In genomic region chr19:7917292-7918061, GRCh38 we compare ENCODE assay signal across 8 cellular contexts. TPM values are rescaled to one million over a fixed set of nuclear protein-coding genes. Genes with fewer than 3 reads are reported as not detected.
DNase-seq lines count a peak whose midpoint lies in the region; ATAC-seq and TF ChIP-seq lines count a peak whose summit lies in the region.

No MANE protein-coding gene starts in this region.

- no peak for TF ChIP-seq POLR2A in prostate gland (IDR thresholded peaks at IDR 0.05)

- intact Hi-C loops in PC-3 (cut with micrococcal nuclease) (no loop called here), prostate gland (cut with DNase I) (no loop called here)

- 0 out of 2 replicates have a peak, but pooled peaks cover 4% of the 10 kb centered on the region for H4K20me1 ChIP-seq in PC-3 (ENCODE audit: low read length)

- peaks cover 9% of the 10 kb centered on the region; the same call in 1 of the 2 replicates for H3K79me2 ChIP-seq in PC-3 (ENCODE audit: low read length)

- H3K9me2 ChIP-seq in PC-3 (replicated peaks; ENCODE audit: low read length): no peaks in the 10 kb centered on the region

- peak overlapping the region; percentile 73 for H3K9ac ChIP-seq in PC-3 (ENCODE audit: low read length)

- H3K4me3 ChIP-seq in PC-3 (ENCODE audit: low read length) (peak overlapping the region; percentile 74), foreskin fibroblast (ENCODE audit: low read depth in 1 of 2, low read length in 2 of 2) (peak overlapping the region; percentile 31 to 49), prostate gland (peak overlapping the region; percentile 5 to 20)

- H3K4me1 ChIP-seq in PC-3 (ENCODE audit: insufficient read depth, low read length): peaks cover 33% of the 10 kb centered on the region
- peaks cover 4% of the 10 kb centered on the region for H3K4me1 ChIP-seq in prostate gland (replicated peaks)

- H3K27me3 ChIP-seq in PC-3 (ENCODE audit: low read length): no peaks in the 10 kb centered on the region
- H3K27me3 ChIP-seq in prostate gland (replicated peaks; ENCODE audit: insufficient read depth): no peaks in the 10 kb centered on the region

- H3K4me2 ChIP-seq in PC-3 (ENCODE audit: low read length): peak overlapping the region; percentile 90

- POLR2A ChIA-PET in PC-3 (lab: Charles Lee; ENCODE audit: unreplicated experiment): interaction anchor here (0.5 to 0.7 kb wide), 2 partner anchors 14 to 19 kb away, joined by 3 to 5 read pairs; partner anchors contain the start of gene MAP2K7

- H3K27ac ChIP-seq in PC-3 (ENCODE audit: low read length) (no peak overlapping the region), prostate gland (peak overlapping the region; percentile 9 to 22)

- WGBS in prostate gland: 2% methylated on average over 55 of the region's 70 CpGs

- no TSS peak for BruUV-seq in PC-3 (replicated peaks; lab: Mats Ljungman, UMichigan)

- TF ChIP-seq CTCF in PC-3 (conservative IDR thresholded peaks at IDR 0.05; ENCODE audit: low read depth, low read length) (peak; percentile 76), foreskin fibroblast (IDR thresholded peaks at IDR 0.05; ENCODE audit: low read depth, low read length) (peak; percentile 63), prostate gland (IDR thresholded peaks at IDR 0.05) (peak in 3 of 4 experiments; percentile 13 to 71 (median 47))

- DNase-seq in NCI-H82 (lab: John Stamatoyannopoulos, UW): peak; percentile 70
- no peak for DNase-seq in NCI-H82 treated with DMSO at 0.1 percent for 48 hours (lab: John Stamatoyannopoulos, UW; ENCODE audit: unreplicated experiment)
- DNase-seq in PC-3: peak; percentile 75
- peak in 3 of 4 experiments; percentile 20 to 60 (median 35) for DNase-seq in activated naive CD4-positive, alpha-beta T cell (lab: John Stamatoyannopoulos, UW)
- DNase-seq in foreskin fibroblast: peak; percentile 66 to 89
- DNase-seq in prostate gland (ENCODE audit: low spot score): no peak
- no peak for DNase-seq in GDM1 (lab: John Stamatoyannopoulos, UW)

- H3K36me3 ChIP-seq in PC-3 (ENCODE audit: low read depth, low read length): no peaks in the 10 kb centered on the region; the same call in 1 of the 2 replicates
- peaks cover 3 to 9% of the 10 kb centered on the region in 2 donors for H3K36me3 ChIP-seq in prostate gland

- H2AFZ ChIP-seq in PC-3 (ENCODE audit: low read length): peak overlapping the region; percentile 87

- CTCF ChIA-PET in PC-3 (lab: Charles Lee): interaction anchor here (0.6 to 1.7 kb wide), 4 partner anchors 14 to 241 kb away, joined by 3 to 8 read pairs (median 6); no protein-coding TSS in a partner anchor

- H3K9me3 ChIP-seq in PC-3 (ENCODE audit: low read length) (no peaks in the 10 kb centered on the region), prostate gland (no peaks in the 10 kb centered on the region)

- no peaks in the 10 kb centered on the region for H3F3A ChIP-seq in PC-3 (ENCODE audit: low read length, unreplicated experiment)

- ATAC-seq in PC-3 (peak; percentile 39), GM19328 (IDR thresholded peaks at IDR 0.05; ENCODE audit: unreplicated experiment) (no peak)

RNA-seq across cellular contexts. Expression of gene SNAPC2, which starts 2.7 kb away (rescaled TPM):
- total RNA-seq in PC-3 (2014; rRNA removed) (40.1 and 61.7 TPM in 2 replicates), prostate gland (10 to 100 TPM; 37.4 to 95.0 TPM)

RNA-seq across cellular contexts. Expression of gene TGFBR3L, which starts 2.8 kb away (rescaled TPM):
- total RNA-seq in PC-3 (2014; rRNA removed) (10.5 and 15.5 TPM in 2 replicates), prostate gland (1 to 10 TPM in 1 of 2 donors, not detected in 1; 3.2 TPM)

RNA-seq across cellular contexts. Expression of gene CTXN1, which starts 8.5 kb away (rescaled TPM):
- total RNA-seq in PC-3 (2014; rRNA removed) (11.4 and 40.3 TPM in 2 replicates), prostate gland (10 to 100 TPM in 1 of 2 donors, 1 to 10 TPM in 1; 5.0 to 37.1 TPM)

RNA-seq across cellular contexts. Expression of gene MAP2K7, which starts 13.8 kb away (rescaled TPM):
- total RNA-seq in PC-3 (2014; rRNA removed) (39.3 and 40.5 TPM in 2 replicates), prostate gland (10 to 100 TPM; 21.6 to 45.2 TPM)

RNA-seq across cellular contexts. Expression of gene TIMM44, which starts 26.0 kb away (rescaled TPM):
- 191 and 262 TPM in 2 replicates for total RNA-seq in PC-3 (2014; rRNA removed)
- 10 to 100 TPM; 47.3 to 83.4 TPM for total RNA-seq in prostate gland

Comparison
In these comparisons a context has a peak if more than half of its experiments do, and no peak if none do; other contexts are left out.
1. DNase-seq: peak in NCI-H82 (single experiment), PC-3 (single experiment), activated naive CD4-positive, alpha-beta T cell (3 of 4) and foreskin fibroblast (2 of 2); none in NCI-H82 treated with DMSO at 0.1 percent for 48 hours (single experiment), prostate gland (single experiment) and GDM1 (single experiment).
2. H3K4me3 ChIP-seq: peak in every context shown above with its lines; median percentile 74 in PC-3; 40 in foreskin fibroblast; 12 in prostate gland.
3. Peak in every context shown above with its lines, with median percentiles within 50 percentile points of each other: CTCF ChIP-seq.